Comparison of ENCODE assay signal across 8 cellular contexts in the genomic region with DNA sequence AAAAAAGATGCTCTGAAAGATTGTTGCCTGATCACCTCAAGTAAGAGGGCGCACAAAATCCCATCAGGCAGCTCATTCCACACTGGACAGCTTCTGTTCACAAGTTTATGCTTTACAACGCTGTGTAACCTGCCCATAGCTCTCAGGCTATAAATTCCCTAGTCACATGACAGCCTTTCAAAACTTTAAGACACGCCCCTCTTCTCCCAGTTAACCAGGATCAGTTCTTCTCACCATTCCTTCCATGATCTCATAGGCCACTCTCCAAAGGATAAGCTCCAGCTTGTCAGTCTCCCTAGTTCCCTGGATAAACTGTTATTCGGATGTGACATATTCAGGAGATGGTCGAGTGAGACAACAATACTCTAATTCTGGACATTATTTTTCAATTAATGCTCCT. TPM values are rescaled to one million over a fixed set of nuclear protein-coding genes. Genes with fewer than 3 reads are reported as not detected.
DNase-seq lines count a peak whose midpoint lies in the region; ATAC-seq and TF ChIP-seq lines count a peak whose summit lies in the region.

No MANE protein-coding gene starts in this region.

- TF ChIP-seq CTCF in fibroblast of pulmonary artery (IDR thresholded peaks at IDR 0.05; ENCODE audit: low read length, missing control alignments): no peak

- in situ Hi-C loops in SK-MEL-5 (cut with HindIII; ENCODE audit: low pct_unique_long_range_greater_than_20kb, low sequenced_read_pairs): loop anchor here (25.0 kb wide), 1 partner anchor 104 kb away; no protein-coding TSS in a partner anchor

- ATAC-seq in GM19035 (IDR thresholded peaks at IDR 0.05; ENCODE audit: unreplicated experiment): no peak

- H3K4me3 ChIP-seq in fibroblast of pulmonary artery (replicated peaks; ENCODE audit: low read depth, low read length): no peak overlapping the region

- DNase-seq in ELR (ENCODE audit: low read depth) (peak; percentile 82), SK-MEL-5 (ENCODE audit: low read depth, low spot score) (peak; percentile 67), fibroblast of pulmonary artery (ENCODE audit: low read depth) (peak; percentile 60), renal cortical epithelial cell (ENCODE audit: low read depth) (peak; percentile 50), T1000 (lab: John Stamatoyannopoulos, UW) (no peak), NCI-H1436 (lab: John Stamatoyannopoulos, UW) (no peak)
- DNase-seq in activated CD4-positive, CD25-positive, alpha-beta regulatory T cell treated with anti-CD3 and anti-CD28 coated beads, Interleukin-2, amount 50 U/mL, for 72 hours: no peak

RNA-seq across cellular contexts. Expression of gene ADNP, which starts 15.0 kb away (rescaled TPM):
- 26.9 and 28.8 TPM in 2 replicates for total RNA-seq in SK-MEL-5 (2014; rRNA removed; shearing (Covaris generic))
- 40.4 and 60.5 TPM in 2 replicates for polyA plus RNA-seq in SK-MEL-5 (2015; cell fraction: cytosol; rRNA removed)
- 40.7 and 51.0 TPM in 2 replicates for polyA plus RNA-seq in SK-MEL-5 (2015; cell fraction: nucleus; rRNA removed)
- 27.1 and 86.6 TPM in 2 replicates for total RNA-seq in renal cortical epithelial cell

RNA-seq across cellular contexts. Expression of gene DPM1, which starts 42.1 kb away (rescaled TPM):
- total RNA-seq in SK-MEL-5 (2014; rRNA removed; shearing (Covaris generic)): 109 and 126 TPM in 2 replicates
- polyA plus RNA-seq in SK-MEL-5 (2015; cell fraction: cytosol; rRNA removed): 73.2 and 76.4 TPM in 2 replicates
- 62.8 and 78.5 TPM in 2 replicates for polyA plus RNA-seq in SK-MEL-5 (2015; cell fraction: nucleus; rRNA removed)
- total RNA-seq in renal cortical epithelial cell: 79.2 and 132 TPM in 2 replicates

RNA-seq across cellular contexts. Expression of gene MOCS3, which starts 42.4 kb away (rescaled TPM):
- total RNA-seq in SK-MEL-5 (2014; rRNA removed; shearing (Covaris generic)): 11.7 and 13.9 TPM in 2 replicates
- 10.4 and 10.9 TPM in 2 replicates for polyA plus RNA-seq in SK-MEL-5 (2015; cell fraction: cytosol; rRNA removed)
- 4.4 and 4.6 TPM in 2 replicates for polyA plus RNA-seq in SK-MEL-5 (2015; cell fraction: nucleus; rRNA removed)
- 9.8 and 13.7 TPM in 2 replicates for total RNA-seq in renal cortical epithelial cell

Comparison
In these comparisons a context has a peak if more than half of its experiments do, and no peak if none do; other contexts are left out.
1. DNase-seq: peak in ELR (single experiment), SK-MEL-5 (single experiment), fibroblast of pulmonary artery (single experiment) and renal cortical epithelial cell (single experiment); none in T1000 (single experiment), activated CD4-positive, CD25-positive, alpha-beta regulatory T cell treated with anti-CD3 and anti-CD28 coated beads, Interleukin-2, amount 50 U/mL, for 72 hours (single experiment) and NCI-H1436 (single experiment).